In genomic region chr14:100692859-100693558, GRCh38 we compare ENCODE assay signal across 1 cellular context.
TF ChIP-seq lines count a peak whose summit lies in the region.

No MANE protein-coding gene starts in this region.

TF ChIP-seq in HepG2, 621 proteins besides CTCF, POLR2A, EP300 and RAD21 (continued from another document and continues in another):
- TF ChIP-seq ZNF687 (CRISPR knock-in tag; IDR thresholded peaks at IDR 0.05) (peak; percentile 91), GABPA (IDR thresholded peaks at IDR 0.05; ENCODE audit: low read depth, low read length) (no peak), GABPA (CRISPR knock-in tag; IDR thresholded peaks at IDR 0.05; ENCODE audit: low read depth) (peak; percentile 61), ZNF704 (CRISPR knock-in tag; IDR thresholded peaks at IDR 0.05; ENCODE audit: borderline replicate concordance) (no peak), HNRNPLL (IDR thresholded peaks at IDR 0.05; ENCODE audit: low read depth, low read length, poor library complexity, severe bottlenecking) (peak; percentile 8), MBNL3 (CRISPR knock-in tag; conservative IDR thresholded peaks at IDR 0.05) (no peak), ZFYVE20 (CRISPR knock-in tag; IDR thresholded peaks at IDR 0.05; ENCODE audit: borderline replicate concordance, low read depth) (no peak), GABPB1 (CRISPR knock-in tag; IDR thresholded peaks at IDR 0.05) (peak; percentile 57), ZBTB38 (CRISPR knock-in tag; IDR thresholded peaks at IDR 0.05) (peak; percentile 100), ARID5B (CRISPR knock-in tag; IDR thresholded peaks at IDR 0.05) (peak; percentile 58), ZNF512 (CRISPR knock-in tag; IDR thresholded peaks at IDR 0.05) (no peak), SRSF9 (IDR thresholded peaks at IDR 0.05; ENCODE audit: borderline replicate concordance, insufficient read depth, low read depth, low read length, poor library complexity, severe bottlenecking) (no peak), ZBTB14 (CRISPR knock-in tag; IDR thresholded peaks at IDR 0.05) (no peak), GATAD2A (CRISPR knock-in tag; IDR thresholded peaks at IDR 0.05) (peak; percentile 79), BCL6 (CRISPR knock-in tag; IDR thresholded peaks at IDR 0.05) (no peak), ZNF850 (CRISPR knock-in tag; conservative IDR thresholded peaks at IDR 0.05) (no peak), ATF1 (CRISPR knock-in tag; IDR thresholded peaks at IDR 0.05) (no peak), NCOA2 (CRISPR knock-in tag; IDR thresholded peaks at IDR 0.05) (0 out of 2 replicates have a peak, but pooled peaks have one; percentile 24), TIGD3 (CRISPR knock-in tag; IDR thresholded peaks at IDR 0.05; ENCODE audit: borderline replicate concordance) (no peak), ZNF75D (CRISPR knock-in tag; IDR thresholded peaks at IDR 0.05; ENCODE audit: borderline replicate concordance) (no peak), ZNF629 (CRISPR knock-in tag; conservative IDR thresholded peaks at IDR 0.05) (no peak), HIVEP1 (CRISPR knock-in tag; IDR thresholded peaks at IDR 0.05) (no peak), PRMT3 (CRISPR knock-in tag; IDR thresholded peaks at IDR 0.05; ENCODE audit: borderline replicate concordance, low read depth) (no peak), ZBTB20 (CRISPR knock-in tag; IDR thresholded peaks at IDR 0.05; ENCODE audit: borderline replicate concordance, low read depth) (no peak), PRDM10 (CRISPR knock-in tag; IDR thresholded peaks at IDR 0.05; ENCODE audit: low read depth) (no peak), ZNF709 (CRISPR knock-in tag; IDR thresholded peaks at IDR 0.05) (no peak), ARID2 (CRISPR knock-in tag; IDR thresholded peaks at IDR 0.05; ENCODE audit: borderline replicate concordance) (no peak), MEIS1 (CRISPR knock-in tag; IDR thresholded peaks at IDR 0.05; ENCODE audit: borderline replicate concordance) (no peak), RXRB (CRISPR knock-in tag; IDR thresholded peaks at IDR 0.05; ENCODE audit: borderline replicate concordance) (peak; percentile 31; the same call in 1 of the 2 replicates), ZC3H4 (CRISPR knock-in tag; IDR thresholded peaks at IDR 0.05; ENCODE audit: borderline replicate concordance) (no peak), ZSCAN21 (CRISPR knock-in tag; IDR thresholded peaks at IDR 0.05; ENCODE audit: borderline replicate concordance) (no peak), RFXAP (CRISPR knock-in tag; IDR thresholded peaks at IDR 0.05; ENCODE audit: borderline replicate concordance) (no peak), ZNF251 (CRISPR knock-in tag; IDR thresholded peaks at IDR 0.05) (no peak), SAFB2 (CRISPR knock-in tag; IDR thresholded peaks at IDR 0.05; ENCODE audit: borderline replicate concordance, low read depth) (no peak), FOXK1 (CRISPR knock-in tag; IDR thresholded peaks at IDR 0.05; ENCODE audit: borderline replicate concordance, low read depth) (0 out of 2 replicates have a peak, but pooled peaks have one; percentile 6), ZFP91 (CRISPR knock-in tag; IDR thresholded peaks at IDR 0.05; ENCODE audit: borderline replicate concordance) (no peak), ZNF138 (CRISPR knock-in tag; IDR thresholded peaks at IDR 0.05; ENCODE audit: low read depth) (no peak), THAP11 (CRISPR knock-in tag; IDR thresholded peaks at IDR 0.05) (no peak), KLF12 (CRISPR knock-in tag; IDR thresholded peaks at IDR 0.05; ENCODE audit: borderline replicate concordance) (no peak), CHCHD3 (CRISPR knock-in tag; IDR thresholded peaks at IDR 0.05) (no peak), ZBTB33 (CRISPR knock-in tag; IDR thresholded peaks at IDR 0.05) (peak; percentile 96)
